18 cellular contexts compared by ENCODE assay signal in the genomic region with DNA sequence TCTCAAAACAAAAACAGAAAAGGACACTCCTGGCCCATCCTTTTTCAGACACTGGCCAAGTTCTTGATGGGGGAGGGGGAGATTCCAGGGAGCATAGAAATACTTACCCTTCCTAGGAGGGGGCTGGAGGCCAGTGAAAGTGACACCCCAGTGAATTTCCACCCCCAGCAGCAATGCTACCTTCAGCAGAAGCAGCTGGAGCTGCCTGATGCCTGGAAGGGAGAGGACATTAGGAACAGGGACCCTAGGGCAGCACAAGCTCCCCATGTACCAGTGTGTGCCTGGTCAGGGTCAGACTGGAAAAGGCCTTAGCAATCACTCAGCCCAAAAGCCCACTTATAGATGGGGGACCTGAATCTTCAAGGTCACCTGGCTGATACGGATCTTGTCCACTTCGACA. TPM values are rescaled to one million over a fixed set of nuclear protein-coding genes. Genes with fewer than 3 reads are reported as not detected.
DNase-seq lines count a peak whose midpoint lies in the region; ATAC-seq and TF ChIP-seq lines count a peak whose summit lies in the region.
"Had no signal": no experiment of that assay in that cellular context is flagged by ENCODE, and none has a peak within 500 bp of the region (broad histone marks: within the 10 kb centered on the region; RNA-seq: fewer than 3 reads in every experiment).

No MANE protein-coding gene starts in this region.

- peaks cover 43% of the 10 kb centered on the region for H3K36me3 ChIP-seq in OCI-LY7 (ENCODE audit: insufficient read depth, low read length)
- H3K36me3 ChIP-seq in brain microvascular endothelial cell (replicated peaks) = peaks cover 37% of the 10 kb centered on the region

- POLR2A ChIA-PET in activated naive CD8-positive, alpha-beta T cell treated with anti-CD3 and anti-CD28 coated beads, Interleukin-2, amount 10 ng/mL, durations not matched to agents 7 days and 5 days (lab: Charles Lee) = interaction anchor here (3.1 to 7.7 kb wide), 4 partner anchors 11 to 70 kb away, joined by 14 to 92 read pairs (median 60); a partner anchor contains a TSS
- POLR2A ChIA-PET in OCI-LY7 (lab: Charles Lee) = interaction anchor here (4.2 to 6.4 kb wide), 2 partner anchors 11 to 12 kb away, joined by 20 to 64 read pairs; a partner anchor contains a TSS

- peaks cover 17% of the 10 kb centered on the region for H3K36me3 Mint-ChIP-seq in activated naive CD8-positive, alpha-beta T cell treated with anti-CD3 and anti-CD28 coated beads, Interleukin-2, amount 10 ng/mL, durations not matched to agents 7 days and 5 days
- H3K36me3 Mint-ChIP-seq in activated naive CD8-positive, alpha-beta T cell treated with anti-CD3 and anti-CD28 coated beads, Interleukin-2, amount 50 U/mL, for 24 hours (ENCODE audit: low read depth) = peaks cover 16% of the 10 kb centered on the region

- no peaks in the 10 kb centered on the region for H3K9me2 ChIP-seq in OCI-LY7 (ENCODE audit: insufficient read depth, low read length)

- peak overlapping the region; percentile 45 for H3K27ac Mint-ChIP-seq in activated naive CD8-positive, alpha-beta T cell treated with anti-CD3 and anti-CD28 coated beads, Interleukin-2, amount 10 ng/mL, durations not matched to agents 7 days and 5 days
- H3K27ac Mint-ChIP-seq in activated naive CD8-positive, alpha-beta T cell treated with anti-CD3 and anti-CD28 coated beads, Interleukin-2, amount 50 U/mL, for 24 hours = no peak overlapping the region
- H3K27ac Mint-ChIP-seq: WTC11 had no signal

- H3K4me1 ChIP-seq in OCI-LY7 (ENCODE audit: insufficient read depth, low read length, poor library complexity, severe bottlenecking) = peaks cover 69% of the 10 kb centered on the region

- H3K4me2 ChIP-seq in OCI-LY7 (ENCODE audit: low read length) = peak overlapping the region; percentile 99

- H3K9me3 Mint-ChIP-seq in activated naive CD8-positive, alpha-beta T cell treated with anti-CD3 and anti-CD28 coated beads, Interleukin-2, amount 10 ng/mL, durations not matched to agents 7 days and 5 days = no peaks in the 10 kb centered on the region
- no peaks in the 10 kb centered on the region for H3K9me3 Mint-ChIP-seq in activated naive CD8-positive, alpha-beta T cell treated with anti-CD3 and anti-CD28 coated beads, Interleukin-2, amount 50 U/mL, for 24 hours
- H3K9me3 Mint-ChIP-seq: T-helper 1 cell treated with Interleukin-12 subunit alpha and Interleukin-12 subunit beta and Interleukin-4 antibody, amounts not matched to agents 30 μg/mL and 1 μg/mL, for 36 hours; WTC11 had no signal

- no peak overlapping the region for H3K4me3 Mint-ChIP-seq in activated naive CD8-positive, alpha-beta T cell treated with anti-CD3 and anti-CD28 coated beads, Interleukin-2, amount 10 ng/mL, durations not matched to agents 7 days and 5 days
- H3K4me3 Mint-ChIP-seq in activated naive CD8-positive, alpha-beta T cell treated with anti-CD3 and anti-CD28 coated beads, Interleukin-2, amount 50 U/mL, for 24 hours = no peak overlapping the region

- no peak for DNase-seq in activated naive CD8-positive, alpha-beta T cell treated with anti-CD3 and anti-CD28 coated beads, Interleukin-2, amount 10 ng/mL, durations not matched to agents 7 days and 5 days
- no peak for DNase-seq in activated naive CD8-positive, alpha-beta T cell treated with anti-CD3 and anti-CD28 coated beads, Interleukin-2, amount 50 U/mL, for 24 hours
- DNase-seq in OCI-LY7 (ENCODE audit: low spot score) (no peak), islet precursor cell (peak; percentile 22), brain microvascular endothelial cell (no peak), NCI-H748 treated with DMSO at 0.1 percent for 48 hours (lab: John Stamatoyannopoulos, UW) (no peak)
- DNase-seq: dorsolateral prefrontal cortex, GF-D8, midbrain, NCI-H2029, OCI-M1, SIG-M5 had no signal

- no peaks in the 10 kb centered on the region for H3K27me3 Mint-ChIP-seq in activated naive CD8-positive, alpha-beta T cell treated with anti-CD3 and anti-CD28 coated beads, Interleukin-2, amount 10 ng/mL, durations not matched to agents 7 days and 5 days
- H3K27me3 Mint-ChIP-seq in activated naive CD8-positive, alpha-beta T cell treated with anti-CD3 and anti-CD28 coated beads, Interleukin-2, amount 50 U/mL, for 24 hours = no peaks in the 10 kb centered on the region

- H3K4me3 ChIP-seq in OCI-LY7 (ENCODE audit: low read depth, low read length, poor library complexity, severe bottlenecking) (peak overlapping the region; percentile 82), brain microvascular endothelial cell (ENCODE audit: low read depth, low read length) (no peak overlapping the region)

- ATAC-seq in activated naive CD8-positive, alpha-beta T cell treated with anti-CD3 and anti-CD28 coated beads, Interleukin-2, amount 10 ng/mL, durations not matched to agents 7 days and 5 days (ENCODE audit: low read depth) = no peak
- ATAC-seq in activated naive CD8-positive, alpha-beta T cell treated with anti-CD3 and anti-CD28 coated beads, Interleukin-2, amount 50 U/mL, for 24 hours = no peak
- ATAC-seq in HG02759 (IDR thresholded peaks at IDR 0.05; ENCODE audit: unreplicated experiment) = no peak
- ATAC-seq: left lobe of liver, sciatic nerve, WTC11 had no signal

- H3K4me1 Mint-ChIP-seq in activated naive CD8-positive, alpha-beta T cell treated with anti-CD3 and anti-CD28 coated beads, Interleukin-2, amount 10 ng/mL, durations not matched to agents 7 days and 5 days = peaks cover 51% of the 10 kb centered on the region
- H3K4me1 Mint-ChIP-seq in activated naive CD8-positive, alpha-beta T cell treated with anti-CD3 and anti-CD28 coated beads, Interleukin-2, amount 50 U/mL, for 24 hours = peaks cover 62% of the 10 kb centered on the region

- H3K79me2 ChIP-seq in OCI-LY7 (ENCODE audit: insufficient read depth, low read depth, low read length) = peaks cover 28% of the 10 kb centered on the region; the same call in 1 of the 2 replicates
- H3K79me2 ChIP-seq: parathyroid adenoma had no signal

- no TSS peak for BruUV-seq in OCI-LY7 (replicated peaks; lab: Mats Ljungman, UMichigan)

- intact Hi-C loops in OCI-LY7 (cut with micrococcal nuclease; ENCODE audit: unreplicated experiment) = loop anchor here (10.0 kb wide), 1 partner anchor 358 kb away; a partner anchor contains a TSS

- TF ChIP-seq CTCF in OCI-LY7 (conservative IDR thresholded peaks at IDR 0.05; ENCODE audit: low read length) = no peak
- no peak for TF ChIP-seq CTCF in brain microvascular endothelial cell (IDR thresholded peaks at IDR 0.05; ENCODE audit: low read depth, low read length, missing control alignments)

- no peaks in the 10 kb centered on the region for H4K20me1 ChIP-seq in OCI-LY7 (ENCODE audit: insufficient read depth, low read length)

- CTCF ChIA-PET in OCI-LY7 (lab: Charles Lee; ENCODE audit: unreplicated experiment) = interaction anchor here (1.5 kb wide), 1 partner anchor 11 kb away, joined by 5 read pairs; no protein-coding TSS in a partner anchor

- H3K9me3 ChIP-seq in OCI-LY7 (ENCODE audit: low read length) = no peaks in the 10 kb centered on the region

- H3K27ac ChIP-seq in OCI-LY7 (ENCODE audit: low read depth, low read length, poor library complexity, severe bottlenecking) (peak overlapping the region; percentile 99), brain microvascular endothelial cell (no peak overlapping the region)
- H3K27ac ChIP-seq: parathyroid adenoma had no signal

- in situ Hi-C loops in brain microvascular endothelial cell (cut with HindIII; ENCODE audit: low pct_ligation_motif_present, low sequenced_read_pairs) = no loop called here

- no peak overlapping the region for H2AFZ ChIP-seq in OCI-LY7 (ENCODE audit: low read length)
- H2AFZ ChIP-seq: parathyroid adenoma had no signal

- H3K27me3 ChIP-seq in brain microvascular endothelial cell (replicated peaks) = no peaks in the 10 kb centered on the region
- H3K27me3 ChIP-seq: dorsolateral prefrontal cortex had no signal

RNA-seq across cellular contexts. Expression of a gene that starts 2.4 kb away (rescaled TPM):
- total RNA-seq in activated naive CD8-positive, alpha-beta T cell treated with anti-CD3 and anti-CD28 coated beads, Interleukin-2, amount 10 ng/mL, durations not matched to agents 7 days and 5 days = 10 to 100 TPM; 80.4 to 81.5 TPM
- total RNA-seq in OCI-LY7 (2014; rRNA removed; shearing (Covaris generic)) = 69.2 and 79.5 TPM in 2 replicates
- 101 and 108 TPM in 2 replicates for total RNA-seq in OCI-LY7 (2022)

RNA-seq across cellular contexts. Expression of a gene that starts 12.6 kb away (rescaled TPM):
- 10 to 100 TPM; 15.6 to 16.6 TPM for total RNA-seq in activated naive CD8-positive, alpha-beta T cell treated with anti-CD3 and anti-CD28 coated beads, Interleukin-2, amount 10 ng/mL, durations not matched to agents 7 days and 5 days
- total RNA-seq in OCI-LY7 (2014; rRNA removed; shearing (Covaris generic)) = 18.4 and 24.4 TPM in 2 replicates
- 14.3 and 15.9 TPM in 2 replicates for total RNA-seq in OCI-LY7 (2022)

RNA-seq across cellular contexts. Expression of a gene that starts 12.7 kb away (rescaled TPM):
- under 1 TPM; 0.17 to 0.53 TPM for total RNA-seq in activated naive CD8-positive, alpha-beta T cell treated with anti-CD3 and anti-CD28 coated beads, Interleukin-2, amount 10 ng/mL, durations not matched to agents 7 days and 5 days
- 0.15 and 1.6 TPM in 2 replicates for total RNA-seq in OCI-LY7 (2014; rRNA removed; shearing (Covaris generic))
- total RNA-seq in OCI-LY7 (2022) = 1.3 and 1.7 TPM in 2 replicates

RNA-seq across cellular contexts. Expression of a gene that starts 29.9 kb away (rescaled TPM):
- 10 to 100 TPM; 19.7 to 20.0 TPM for total RNA-seq in activated naive CD8-positive, alpha-beta T cell treated with anti-CD3 and anti-CD28 coated beads, Interleukin-2, amount 10 ng/mL, durations not matched to agents 7 days and 5 days
- 13.7 and 15.3 TPM in 2 replicates for total RNA-seq in OCI-LY7 (2014; rRNA removed; shearing (Covaris generic))
- total RNA-seq in OCI-LY7 (2022) = 15.8 and 17.0 TPM in 2 replicates
